ENCODE assay signal across 8 cellular contexts in genomic region chr19:49475191-49475932, GRCh38. TPM values are rescaled to one million over a fixed set of nuclear protein-coding genes. Genes with fewer than 3 reads are reported as not detected.
DNase-seq lines count a peak whose midpoint lies in the region; ATAC-seq and TF ChIP-seq lines count a peak whose summit lies in the region.

No MANE protein-coding gene starts in this region.

- DNase-seq in activated naive CD4-positive, alpha-beta T cell treated with Interleukin-2 at 50 U/mL for 16 hours = peak; percentile 24
- DNase-seq in activated naive CD4-positive, alpha-beta T cell treated with anti-CD3 and anti-CD28 coated beads, Interleukin-2, amount 50 U/mL, for 16 hours = no peak
- DNase-seq in activated CD8-positive, alpha-beta T cell treated with anti-CD3 and anti-CD28 coated beads for 36 hours = peak; percentile 47
- DNase-seq in memory B cell (ENCODE audit: low spot score in 2 of 2) = no peak
- no peak for DNase-seq in tibial nerve (ENCODE audit: low spot score in 2 of 2)
- DNase-seq in chondrocyte (ENCODE audit: low spot score) = no peak
- DNase-seq in amniotic stem cell (lab: John Stamatoyannopoulos, UW) = no peak
- DNase-seq in AML-193 (lab: John Stamatoyannopoulos, UW) = no peak

- TF ChIP-seq POLR2A in tibial nerve (IDR thresholded peaks at IDR 0.05) = no peak

- intact Hi-C loops in activated CD8-positive, alpha-beta T cell treated with anti-CD3 and anti-CD28 coated beads for 36 hours (cut with micrococcal nuclease) = no loop called here

- no peak for TF ChIP-seq CTCF in activated CD8-positive, alpha-beta T cell treated with anti-CD3 and anti-CD28 coated beads for 36 hours (IDR thresholded peaks at IDR 0.05)
- TF ChIP-seq CTCF in tibial nerve (IDR thresholded peaks at IDR 0.05) = no peak
- TF ChIP-seq CTCF in chondrocyte (IDR thresholded peaks at IDR 0.05) = no peak

- H3K4me1 Mint-ChIP-seq in activated CD8-positive, alpha-beta T cell treated with anti-CD3 and anti-CD28 coated beads for 36 hours (ENCODE audit: low read depth) = peaks cover 36% of the 10 kb centered on the region
- H3K4me1 Mint-ChIP-seq in memory B cell (peaks cover 27% of the 10 kb centered on the region), chondrocyte (ENCODE audit: low read depth) (peaks cover 9% of the 10 kb centered on the region)

- peak overlapping the region in 1 of 4 donors; percentile 63 for H3K4me3 ChIP-seq in tibial nerve

- no peaks in the 10 kb centered on the region for H3K27me3 ChIP-seq in tibial nerve

- no peaks in the 10 kb centered on the region for H3K9me3 Mint-ChIP-seq in activated CD8-positive, alpha-beta T cell treated with anti-CD3 and anti-CD28 coated beads for 36 hours
- no peaks in the 10 kb centered on the region for H3K9me3 Mint-ChIP-seq in memory B cell
- no peaks in the 10 kb centered on the region for H3K9me3 Mint-ChIP-seq in chondrocyte (ENCODE audit: low read depth)

- 65 to 66% methylated on average over 16 of the region's 16 CpGs for WGBS in tibial nerve, 2 donors

- no peaks in the 10 kb centered on the region for H3K9me3 ChIP-seq in tibial nerve

- TF ChIP-seq EP300 in tibial nerve (IDR thresholded peaks at IDR 0.05) = no peak

- CTCF ChIA-PET in activated CD8-positive, alpha-beta T cell treated with anti-CD3 and anti-CD28 coated beads for 36 hours (lab: Charles Lee) = interaction anchor here (0.6 to 2.9 kb wide), 20 partner anchors 9 to 208 kb away, joined by 3 to 19 read pairs (median 4); partner anchors contain the start of genes ALDH16A1, PIH1D1, RPL13A and RPS11

- no peaks in the 10 kb centered on the region for H3K27me3 Mint-ChIP-seq in activated CD8-positive, alpha-beta T cell treated with anti-CD3 and anti-CD28 coated beads for 36 hours
- no peaks in the 10 kb centered on the region for H3K27me3 Mint-ChIP-seq in memory B cell
- H3K27me3 Mint-ChIP-seq in chondrocyte (ENCODE audit: low read depth) = peaks cover 2% of the 10 kb centered on the region

- peaks cover 0 to 13% (median 4%) of the 10 kb centered on the region in 3 donors for H3K36me3 ChIP-seq in tibial nerve

- POLR2A ChIA-PET in activated CD8-positive, alpha-beta T cell treated with anti-CD3 and anti-CD28 coated beads for 36 hours (lab: Charles Lee) = interaction anchor here (0.6 to 5.3 kb wide), 9 partner anchors 10 to 139 kb away, joined by 3 to 76 read pairs (median 3); partner anchors contain the start of genes RPL13A and RPS11

- peak overlapping the region; percentile 92 for H3K27ac Mint-ChIP-seq in activated CD8-positive, alpha-beta T cell treated with anti-CD3 and anti-CD28 coated beads for 36 hours
- H3K27ac Mint-ChIP-seq in memory B cell (peak overlapping the region; percentile 94), chondrocyte (ENCODE audit: unreplicated experiment) (no peak overlapping the region)

- peak overlapping the region; percentile 89 for H3K4me3 Mint-ChIP-seq in activated CD8-positive, alpha-beta T cell treated with anti-CD3 and anti-CD28 coated beads for 36 hours
- H3K4me3 Mint-ChIP-seq in memory B cell = peak overlapping the region; percentile 97
- no peak overlapping the region for H3K4me3 Mint-ChIP-seq in chondrocyte (ENCODE audit: unreplicated experiment)

- peaks cover 20% of the 10 kb centered on the region for H3K36me3 Mint-ChIP-seq in activated CD8-positive, alpha-beta T cell treated with anti-CD3 and anti-CD28 coated beads for 36 hours (ENCODE audit: low read depth)
- no peaks in the 10 kb centered on the region for H3K36me3 Mint-ChIP-seq in memory B cell
- no peaks in the 10 kb centered on the region for H3K36me3 Mint-ChIP-seq in chondrocyte (ENCODE audit: low read depth)

- peaks cover 0 to 37% (median 8%) of the 10 kb centered on the region in 4 donors for H3K4me1 ChIP-seq in tibial nerve

- ATAC-seq in activated CD8-positive, alpha-beta T cell treated with anti-CD3 and anti-CD28 coated beads for 36 hours = peak; percentile 2
- no peak for ATAC-seq in memory B cell (ENCODE audit: low read depth)

- H3K27ac ChIP-seq in tibial nerve = peak overlapping the region in 3 of 4 donors; percentile 84 to 94 (median 93)

RNA-seq across cellular contexts. Expression of gene FLT3LG, which starts 1.3 kb away (rescaled TPM):
- 10 to 100 TPM; 57.7 to 61.2 TPM for total RNA-seq in activated CD8-positive, alpha-beta T cell treated with anti-CD3 and anti-CD28 coated beads for 36 hours
- total RNA-seq in tibial nerve = 10 to 100 TPM in 2 of 4 donors, 1 to 10 TPM in 2; 3.6 to 13.8 (median 8.4) TPM
- total RNA-seq in chondrocyte = 1.6 to 3.4 TPM (median 1.9 TPM) in 3 replicates

RNA-seq across cellular contexts. Expression of gene RPL13A, which starts 12.0 kb away (rescaled TPM):
- 1,000 to 10,000 TPM; 4,285 to 4,329 TPM for total RNA-seq in activated CD8-positive, alpha-beta T cell treated with anti-CD3 and anti-CD28 coated beads for 36 hours
- total RNA-seq in tibial nerve (1,000 to 10,000 TPM; 3,111 to 3,948 (median 3,333) TPM), chondrocyte (1,566 to 1,771 TPM (median 1,602 TPM) in 3 replicates)

RNA-seq across cellular contexts. Expression of gene RPS11, which starts 20.9 kb away (rescaled TPM):
- 1,000 to 10,000 TPM; 3,251 to 3,427 TPM for total RNA-seq in activated CD8-positive, alpha-beta T cell treated with anti-CD3 and anti-CD28 coated beads for 36 hours
- 1,000 to 10,000 TPM; 3,554 to 5,283 (median 4,154) TPM for total RNA-seq in tibial nerve
- 1,193 to 1,478 TPM (median 1,199 TPM) in 3 replicates for total RNA-seq in chondrocyte

RNA-seq across cellular contexts. Expression of gene ALDH16A1, which starts 22.3 kb away (rescaled TPM):
- 10 to 100 TPM; 24.6 to 24.8 TPM for total RNA-seq in activated CD8-positive, alpha-beta T cell treated with anti-CD3 and anti-CD28 coated beads for 36 hours
- 10 to 100 TPM; 33.9 to 70.5 (median 63.5) TPM for total RNA-seq in tibial nerve
- total RNA-seq in chondrocyte = 23.2 to 34.9 TPM (median 24.5 TPM) in 3 replicates

RNA-seq across cellular contexts. Expression of gene PIH1D1, which starts 23.7 kb away (rescaled TPM):
- 100 to 1,000 TPM; 124 to 126 TPM for total RNA-seq in activated CD8-positive, alpha-beta T cell treated with anti-CD3 and anti-CD28 coated beads for 36 hours
- 100 to 1,000 TPM in 3 of 4 donors, 10 to 100 TPM in 1; 85.0 to 128 (median 110) TPM for total RNA-seq in tibial nerve
- 52.1 to 60.2 TPM (median 54.6 TPM) in 3 replicates for total RNA-seq in chondrocyte

Comparison
In these comparisons a context has a peak if more than half of its experiments do, and no peak if none do; other contexts are left out.
1. DNase-seq: peak in activated naive CD4-positive, alpha-beta T cell treated with Interleukin-2 at 50 U/mL for 16 hours (single experiment) and activated CD8-positive, alpha-beta T cell treated with anti-CD3 and anti-CD28 coated beads for 36 hours (single experiment); none in activated naive CD4-positive, alpha-beta T cell treated with anti-CD3 and anti-CD28 coated beads, Interleukin-2, amount 50 U/mL, for 16 hours (single experiment), memory B cell (0 of 2), tibial nerve (0 of 2), chondrocyte (single experiment), amniotic stem cell (single experiment) and AML-193 (0 of 2).